1 cellular context compared by ENCODE assay signal in the genomic region with DNA sequence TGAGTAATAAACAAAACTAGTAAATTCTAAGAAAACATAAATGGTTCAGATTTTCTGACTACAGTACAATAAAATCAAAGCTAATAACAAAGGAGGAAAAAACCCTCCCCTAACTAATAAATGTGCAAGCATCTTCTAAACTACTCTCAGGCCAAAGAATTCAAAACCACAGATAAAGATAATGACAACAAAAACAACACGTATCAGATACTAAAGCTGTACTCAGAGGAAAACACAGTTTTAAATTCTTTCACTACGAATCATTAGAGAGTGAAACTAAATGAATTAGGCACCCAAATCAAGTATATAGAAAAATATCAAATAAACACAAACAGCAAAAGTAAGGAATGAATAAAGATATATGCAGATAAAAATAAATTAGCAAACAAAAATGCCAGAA.
TF ChIP-seq lines count a peak whose summit lies in the region.

No MANE protein-coding gene starts in this region.

TF ChIP-seq in H1, 55 proteins besides CTCF, POLR2A, EP300 and RAD21:
- TF ChIP-seq ATF2 (IDR thresholded peaks at IDR 0.05; ENCODE audit: low read length) (no peak), SIRT6 (IDR thresholded peaks at IDR 0.05; ENCODE audit: low read length) (no peak), POLR2AphosphoS5 (IDR thresholded peaks at IDR 0.05; ENCODE audit: low read depth, low read length) (no peak), CHD2 (IDR thresholded peaks at IDR 0.05; ENCODE audit: low read length) (no peak), CBX8 (IDR thresholded peaks at IDR 0.05; ENCODE audit: borderline replicate concordance, low read depth, low read length) (no peak), EGR1 (IDR thresholded peaks at IDR 0.05; ENCODE audit: borderline replicate concordance, low read depth, low read length) (no peak)
